ENCODE assay signal across 19 cellular contexts in genomic region chr2:105447476-105447875, GRCh38.
"Had no signal": no experiment of that assay in that cellular context is flagged by ENCODE, and none has a peak within 500 bp of the region (broad histone marks: within the 10 kb centered on the region; RNA-seq: fewer than 3 reads in every experiment).

No MANE protein-coding gene starts in this region.

- H3K4me3 ChIP-seq: coronary artery, mucosa of descending colon, prostate gland, sigmoid colon, upper lobe of left lung had no signal

- H3K27me3 ChIP-seq: sigmoid colon, upper lobe of left lung had no signal

- H3K36me3 ChIP-seq: prostate gland, sigmoid colon, upper lobe of left lung had no signal

- H3K36me3 Mint-ChIP-seq: activated CD8-positive, alpha-beta memory T cell treated with anti-CD3 and anti-CD28 coated beads, Interleukin-2, amount 10 ng/mL, durations not matched to agents 7 days and 5 days; activated naive CD8-positive, alpha-beta T cell treated with anti-CD3 and anti-CD28 coated beads, Interleukin-2, amount 10 ng/mL, durations not matched to agents 7 days and 5 days; natural killer cell treated with Interleukin-12 subunit alpha and Interleukin-12 subunit beta and Interleukin-15 and Interleukin-18, amount 100 ng/mL, for 72 hours had no signal

- H3K27ac Mint-ChIP-seq: activated CD8-positive, alpha-beta memory T cell treated with anti-CD3 and anti-CD28 coated beads, Interleukin-2, amount 10 ng/mL, durations not matched to agents 7 days and 5 days; activated naive CD8-positive, alpha-beta T cell treated with anti-CD3 and anti-CD28 coated beads, Interleukin-2, amount 10 ng/mL, durations not matched to agents 7 days and 5 days; activated T-cell treated with anti-CD3 and anti-CD28 coated beads, Interleukin-2, amount 50 U/mL, for 24 hours; natural killer cell treated with Interleukin-12 subunit alpha and Interleukin-12 subunit beta and Interleukin-15 and Interleukin-18, amount 100 ng/mL, for 72 hours had no signal

- H3K27ac ChIP-seq: coronary artery, prostate gland, sigmoid colon, upper lobe of left lung had no signal

- DNase-seq: activated CD4-positive, alpha-beta T cell treated with anti-CD3 and anti-CD28 coated beads, Interleukin-2, amount 50 U/mL, for 4 hours; activated CD4-positive, CD25-positive, alpha-beta regulatory T cell treated with anti-CD3 and anti-CD28 coated beads, Interleukin-2, amount 50 U/mL, for 72 hours; activated CD8-positive, alpha-beta memory T cell treated with anti-CD3 and anti-CD28 coated beads, Interleukin-2, amount 10 ng/mL, durations not matched to agents 7 days and 5 days; activated effector memory CD4-positive, alpha-beta T cell treated with anti-CD3 and anti-CD28 coated beads, Interleukin-2, amount 50 U/mL, for 16 hours; activated naive CD8-positive, alpha-beta T cell treated with anti-CD3 and anti-CD28 coated beads, Interleukin-2, amount 10 ng/mL, durations not matched to agents 7 days and 5 days; activated T-cell treated with anti-CD3 and anti-CD28 coated beads, Interleukin-2, amount 50 U/mL, for 24 hours; aorta; caudate nucleus; effector CD4-positive, alpha-beta T cell; hypothalamus; mucosa of descending colon; occipital lobe; sigmoid colon; stimulated activated CD4-positive, alpha-beta T cell treated with anti-CD3 and anti-CD28 coated beads, Interleukin-12 subunit alpha, Interleukin-12 subunit beta, amount 100 ng/mL, for 4 hours; stimulated activated naive CD4-positive, alpha-beta T cell treated with Interleukin-2 at 50 U/mL for 16 hours; upper lobe of left lung had no signal

- H3K4me3 Mint-ChIP-seq: activated CD8-positive, alpha-beta memory T cell treated with anti-CD3 and anti-CD28 coated beads, Interleukin-2, amount 10 ng/mL, durations not matched to agents 7 days and 5 days; activated naive CD8-positive, alpha-beta T cell treated with anti-CD3 and anti-CD28 coated beads, Interleukin-2, amount 10 ng/mL, durations not matched to agents 7 days and 5 days; activated T-cell treated with anti-CD3 and anti-CD28 coated beads, Interleukin-2, amount 50 U/mL, for 24 hours; natural killer cell treated with Interleukin-12 subunit alpha and Interleukin-12 subunit beta and Interleukin-15 and Interleukin-18, amount 100 ng/mL, for 72 hours had no signal

- H3K4me1 Mint-ChIP-seq: activated CD8-positive, alpha-beta memory T cell treated with anti-CD3 and anti-CD28 coated beads, Interleukin-2, amount 10 ng/mL, durations not matched to agents 7 days and 5 days; activated naive CD8-positive, alpha-beta T cell treated with anti-CD3 and anti-CD28 coated beads, Interleukin-2, amount 10 ng/mL, durations not matched to agents 7 days and 5 days had no signal

- H3K9me3 Mint-ChIP-seq: activated naive CD8-positive, alpha-beta T cell treated with anti-CD3 and anti-CD28 coated beads, Interleukin-2, amount 10 ng/mL, durations not matched to agents 7 days and 5 days; activated T-cell treated with anti-CD3 and anti-CD28 coated beads, Interleukin-2, amount 50 U/mL, for 24 hours; natural killer cell treated with Interleukin-12 subunit alpha and Interleukin-12 subunit beta and Interleukin-15 and Interleukin-18, amount 100 ng/mL, for 72 hours had no signal

- H3K9me3 ChIP-seq: mucosa of descending colon, prostate gland, sigmoid colon, upper lobe of left lung had no signal
